In genomic region chr3:73740041-73740440, GRCh38 we compare ENCODE assay signal across 1 cellular context.
TF ChIP-seq lines count a peak whose summit lies in the region.

No MANE protein-coding gene starts in this region.

TF ChIP-seq in IMR-90, 13 proteins besides CTCF, POLR2A, EP300 and RAD21:
- TF ChIP-seq CHD1 (IDR thresholded peaks at IDR 0.05; ENCODE audit: low read depth, low read length) (no peak), NFE2L2 (IDR thresholded peaks at IDR 0.05; ENCODE audit: low read depth, low read length) (no peak), MXI1 (IDR thresholded peaks at IDR 0.05; ENCODE audit: borderline replicate concordance, low read depth, low read length) (no peak), ELK1 (IDR thresholded peaks at IDR 0.05; ENCODE audit: borderline replicate concordance, low read depth, low read length) (no peak), MAFK (IDR thresholded peaks at IDR 0.05; ENCODE audit: low read depth, low read length) (no peak), BHLHE40 (IDR thresholded peaks at IDR 0.05; ENCODE audit: low read depth, low read length) (no peak), CEBPB (IDR thresholded peaks at IDR 0.05; ENCODE audit: low read depth, low read length) (no peak), SMC3 (IDR thresholded peaks at IDR 0.05; ENCODE audit: low read depth, low read length) (no peak)
- TF ChIP-seq, protein P1, sequence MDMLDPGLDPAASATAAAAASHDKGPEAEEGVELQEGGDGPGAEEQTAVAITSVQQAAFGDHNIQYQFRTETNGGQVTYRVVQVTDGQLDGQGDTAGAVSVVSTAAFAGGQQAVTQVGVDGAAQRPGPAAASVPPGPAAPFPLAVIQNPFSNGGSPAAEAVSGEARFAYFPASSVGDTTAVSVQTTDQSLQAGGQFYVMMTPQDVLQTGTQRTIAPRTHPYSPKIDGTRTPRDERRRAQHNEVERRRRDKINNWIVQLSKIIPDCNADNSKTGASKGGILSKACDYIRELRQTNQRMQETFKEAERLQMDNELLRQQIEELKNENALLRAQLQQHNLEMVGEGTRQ (IDR thresholded peaks at IDR 0.05; ENCODE audit: low read depth, low read length): no peak
